ENCODE assay signal across 1 cellular context in genomic region chr4:140346136-140346535, GRCh38.
TF ChIP-seq lines count a peak whose summit lies in the region.

No MANE protein-coding gene starts in this region.

TF ChIP-seq in GM23338, 12 proteins besides CTCF, POLR2A, EP300 and RAD21 (continued from another document):
- TF ChIP-seq ZNF462 (CRISPR knock-in tag; IDR thresholded peaks at IDR 0.05) (no peak), ZNF331 (CRISPR knock-in tag; IDR thresholded peaks at IDR 0.05; ENCODE audit: low read depth) (no peak)
